9 cellular contexts compared by ENCODE assay signal in the genomic region with DNA sequence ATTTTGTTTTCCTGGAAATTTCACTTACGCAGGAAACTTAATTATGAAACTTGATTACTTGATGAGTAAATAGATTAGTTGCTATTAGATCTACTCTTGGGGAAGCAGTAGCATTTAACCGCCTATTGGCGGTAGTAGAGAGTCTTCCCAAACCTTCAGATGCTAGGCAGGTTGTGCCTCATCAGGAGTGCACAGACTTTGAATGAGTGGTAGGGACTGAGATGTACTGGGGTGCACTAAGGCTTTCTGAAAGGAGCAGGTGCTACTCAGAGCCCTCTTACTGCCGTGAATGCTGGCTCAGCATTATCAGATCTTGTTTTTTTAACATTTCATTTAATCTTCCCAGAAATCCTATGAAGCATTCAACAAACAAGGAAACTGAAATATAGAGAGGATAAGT. TPM values are rescaled to one million over a fixed set of nuclear protein-coding genes. Genes with fewer than 3 reads are reported as not detected.
DNase-seq lines count a peak whose midpoint lies in the region; ATAC-seq, FAIRE-seq and TF ChIP-seq lines count a peak whose summit lies in the region.
"Had no signal": no experiment of that assay in that cellular context is flagged by ENCODE, and none has a peak within 500 bp of the region (broad histone marks: within the 10 kb centered on the region; RNA-seq: fewer than 3 reads in every experiment).

No MANE protein-coding gene starts in this region.

- intact Hi-C loops in heart right ventricle (cut with DNase I) (no loop called here), HepG2 (cut with micrococcal nuclease; ENCODE audit: unreplicated experiment) (no loop called here)

- H3K4me1 ChIP-seq in heart right ventricle (peaks cover 0 to 1% (median 0%) of the 10 kb centered on the region in 9 donors), right atrium auricular region (no peaks in the 10 kb centered on the region), Loucy (ENCODE audit: insufficient read depth, low read length, poor library complexity, severe bottlenecking) (no peaks in the 10 kb centered on the region), adipocyte (ENCODE audit: control insufficient read depth, insufficient read depth, low read length) (no peaks in the 10 kb centered on the region), HepG2 (ENCODE audit: insufficient read depth, low read length) (no peaks in the 10 kb centered on the region)
- H3K4me1 ChIP-seq: HAP-1 had no signal

- CTCF ChIA-PET in HepG2 (lab: Yijun Ruan, JAX; ENCODE audit: low intra/inter-chr PET ratio, low total read pairs), result no interaction called here

- H3K9me2 ChIP-seq in Loucy (replicated peaks; ENCODE audit: low read depth, low read length), result no peaks in the 10 kb centered on the region

- FAIRE-seq in HepG2 (lab: Jason Lieb, UNC), result no peak
- FAIRE-seq in urothelium cell line (lab: Jason Lieb, UNC), result no peak

- no TSS peak for BruUV-seq in HepG2 (replicated peaks; lab: Mats Ljungman, UMichigan)

- no peak overlapping the region for H3K4me3 ChIP-seq in heart right ventricle
- no peak overlapping the region for H3K4me3 ChIP-seq in right atrium auricular region
- H3K4me3 ChIP-seq in Loucy (ENCODE audit: low read length, poor library complexity, severe bottlenecking), result no peak overlapping the region
- no peak overlapping the region for H3K4me3 ChIP-seq in adipocyte (ENCODE audit: low read length)
- no peak overlapping the region for H3K4me3 ChIP-seq in HepG2 (replicated peaks in 1 of 3; ENCODE audit: insufficient read depth in 1 of 3, low read depth in 2 of 3, low read length in 3 of 3)
- H3K4me3 ChIP-seq: HAP-1 had no signal

- H3K27ac ChIP-seq in heart right ventricle (no peak overlapping the region), right atrium auricular region (no peak overlapping the region), HepG2 (ENCODE audit: extremely low read length, insufficient read depth, low read length) (no peak overlapping the region)

- TF ChIP-seq RAD21 in HepG2 (CRISPR knock-in tag; IDR thresholded peaks at IDR 0.05), result no peak

- no peak for TF ChIP-seq POLR2A in HepG2 (IDR thresholded peaks at IDR 0.05; ENCODE audit: insufficient read depth in 1 of 2, low read depth in 2 of 2, low read length in 2 of 2)

- no peak overlapping the region for H2AFZ ChIP-seq in Loucy (ENCODE audit: low read length)
- no peak overlapping the region for H2AFZ ChIP-seq in HepG2 (ENCODE audit: low read length)

- H3K27me3 ChIP-seq in heart right ventricle (no peaks in the 10 kb centered on the region), right atrium auricular region (no peaks in the 10 kb centered on the region), Loucy (ENCODE audit: insufficient read depth, low read length, poor library complexity, severe bottlenecking) (no peaks in the 10 kb centered on the region), adipocyte (replicated peaks; ENCODE audit: control insufficient read depth, insufficient read depth, low read length) (no peaks in the 10 kb centered on the region), HepG2 (ENCODE audit: control insufficient read depth in 1 of 2, insufficient read depth in 2 of 2, low read length in 2 of 2) (no peaks in the 10 kb centered on the region)

- WGBS in heart right ventricle, 2 donors, result 76 to 78% methylated on average over 4 of the region's 4 CpGs
- WGBS in HepG2 (ENCODE audit: low lambda C conversion rate), result 92% methylated on average over 4 of the region's 4 CpGs

- H3K79me2 ChIP-seq in Loucy (ENCODE audit: insufficient read depth, low read length) (peaks cover 20% of the 10 kb centered on the region; the same call in 1 of the 2 replicates), HepG2 (ENCODE audit: insufficient read depth, low read length) (peaks cover 9% of the 10 kb centered on the region)

- no peaks in the 10 kb centered on the region for H3F3A ChIP-seq in Loucy (ENCODE audit: low read depth)

- ATAC-seq in heart right ventricle, result peak in 2 of 8 donors; percentile 19 to 45
- peak; percentile 76 for ATAC-seq in HepG2
- ATAC-seq in HG02588 (IDR thresholded peaks at IDR 0.05; ENCODE audit: unreplicated experiment), result no peak
- ATAC-seq in GM21423 (IDR thresholded peaks at IDR 0.05; ENCODE audit: unreplicated experiment), result no peak

- H3K4me2 ChIP-seq in Loucy (ENCODE audit: low read depth, low read length, poor library complexity, severe bottlenecking), result no peak overlapping the region
- H3K4me2 ChIP-seq in HepG2 (ENCODE audit: low read depth, low read length), result no peak overlapping the region

- H4K20me1 ChIP-seq in Loucy (ENCODE audit: insufficient read depth, low read length, poor library complexity, severe bottlenecking), result peaks cover 10% of the 10 kb centered on the region
- 0 out of 2 replicates have a peak, but pooled peaks cover 9% of the 10 kb centered on the region for H4K20me1 ChIP-seq in HepG2 (ENCODE audit: insufficient read depth, low read length)

- no peaks in the 10 kb centered on the region for H3K9me3 ChIP-seq in heart right ventricle
- H3K9me3 ChIP-seq in right atrium auricular region, result no peaks in the 10 kb centered on the region
- no peaks in the 10 kb centered on the region for H3K9me3 ChIP-seq in Loucy (ENCODE audit: insufficient read depth, low read depth, low read length)
- H3K9me3 ChIP-seq in adipocyte (ENCODE audit: control insufficient read depth, low read length), result no peaks in the 10 kb centered on the region
- no peaks in the 10 kb centered on the region for H3K9me3 ChIP-seq in HepG2 (ENCODE audit: low read length)
- H3K9me3 ChIP-seq: HAP-1 had no signal

- TF ChIP-seq EP300 in HepG2 (IDR thresholded peaks at IDR 0.05; ENCODE audit: low read depth in 2 of 2, low read length in 2 of 2), result no peak
- no peak for TF ChIP-seq EP300 in HepG2 (CRISPR knock-in tag; IDR thresholded peaks at IDR 0.05; ENCODE audit: borderline replicate concordance)

- POLR2A ChIA-PET in HepG2 (lab: Yijun Ruan, JAX), result interaction anchor here (0.6 to 2.7 kb wide), 3 partner anchors 9 to 33 kb away, joined by 3 to 7 read pairs (median 4); a partner anchor contains a TSS

- TF ChIP-seq CTCF in heart right ventricle (IDR thresholded peaks at IDR 0.05) (peak in 8 of 9 donors; percentile 7 to 73 (median 50)), right atrium auricular region (IDR thresholded peaks at IDR 0.05) (peak in 1 of 2 donors; percentile 60), Loucy (conservative IDR thresholded peaks at IDR 0.05; ENCODE audit: low read length) (peak; percentile 80), HepG2 (CRISPR knock-in tag; IDR thresholded peaks at IDR 0.05) (peak; percentile 49)

- no peak for DNase-seq in heart right ventricle
- no peak for DNase-seq in right atrium auricular region (ENCODE audit: low spot score)
- DNase-seq in adipocyte (ENCODE audit: low read depth), result peak; percentile 47
- DNase-seq in HepG2 (ENCODE audit: low spot score), result peak; percentile 45
- no peak for DNase-seq in urothelium cell line (ENCODE audit: low spot score)

- in situ Hi-C loops in HepG2 (cut with HindIII; ENCODE audit: extremely low pct_ligation_motif_present, low pct_unique_long_range_greater_than_20kb), result no loop called here

- peaks cover 0 to 97% (median 34%) of the 10 kb centered on the region in 9 donors for H3K36me3 ChIP-seq in heart right ventricle
- peaks cover 31% of the 10 kb centered on the region for H3K36me3 ChIP-seq in right atrium auricular region
- peaks cover 42% of the 10 kb centered on the region; the same call in 1 of the 2 replicates for H3K36me3 ChIP-seq in Loucy (ENCODE audit: insufficient read depth, low read length)
- H3K36me3 ChIP-seq in adipocyte (ENCODE audit: control insufficient read depth, insufficient read depth, low read length, severe bottlenecking), result peaks cover 58% of the 10 kb centered on the region
- peaks cover 16 to 51% of the 10 kb centered on the region in 2 experiments for H3K36me3 ChIP-seq in HepG2 (replicated peaks in 1 of 2; ENCODE audit: control insufficient read depth in 1 of 2, insufficient read depth in 2 of 2, low read length in 2 of 2)

- no peak overlapping the region for H3K9ac ChIP-seq in Loucy (ENCODE audit: low read depth, low read length, poor library complexity, severe bottlenecking)
- no peak overlapping the region for H3K9ac ChIP-seq in adipocyte (ENCODE audit: low read length)
- H3K9ac ChIP-seq in HepG2 (ENCODE audit: insufficient read depth, low read depth, low read length), result no peak overlapping the region

RNA-seq across cellular contexts. Expression of a gene that starts 7.7 kb away (rescaled TPM):
- 10 to 100 TPM in 7 of 10 donors, 1 to 10 TPM in 3; 6.4 to 17.0 (median 11.1) TPM for total RNA-seq in heart right ventricle
- 1 to 10 TPM; 6.0 to 7.3 TPM for polyA plus RNA-seq in heart right ventricle
- total RNA-seq in right atrium auricular region, result 10 to 100 TPM; 11.6 to 13.6 TPM
- 29.7 and 38.5 TPM in 2 replicates for total RNA-seq in HepG2 (2016; rRNA removed; fragmentation: Illumina TruSeq; extraction: Trizol)
- total RNA-seq in HepG2 (2016; cell fraction: cytosol; rRNA removed; fragmentation: Illumina TruSeq; extraction: Trizol; ENCODE audit: low read depth), result 6.2 and 7.0 TPM in 2 replicates
- 27.8 and 40.0 TPM in 2 replicates for total RNA-seq in HepG2 (2016; cell fraction: insoluble cytoplasmic fraction; rRNA removed; fragmentation: Illumina TruSeq; extraction: Trizol)
- total RNA-seq in HepG2 (2016; cell fraction: membrane; rRNA removed; fragmentation: Illumina TruSeq; extraction: Trizol), result 19.6 and 20.8 TPM in 2 replicates
- 15.6 and 15.8 TPM in 2 replicates for total RNA-seq in HepG2 (2016; cell fraction: nucleus; rRNA removed; fragmentation: Illumina TruSeq; extraction: Trizol)
- polyA plus RNA-seq in HepG2 (2011; rRNA removed), result 16.2 and 17.7 TPM in 2 replicates
- polyA plus RNA-seq in HepG2 (2011; cell fraction: cytosol; rRNA removed), result 11.9 and 14.7 TPM in 2 replicates
- polyA plus RNA-seq in HepG2 (2011; cell fraction: nucleus; rRNA removed), result 11.4 and 14.2 TPM in 2 replicates
- 16.9 and 17.4 TPM in 2 replicates for polyA plus RNA-seq in HepG2 (2012)
- 6.3 and 6.9 TPM in 2 replicates for polyA plus RNA-seq in HepG2 (2016; cell fraction: cytosol; fragmentation: Illumina TruSeq; extraction: Trizol; ENCODE audit: low read depth)
- polyA plus RNA-seq in HepG2 (2016; cell fraction: insoluble cytoplasmic fraction; fragmentation: Illumina TruSeq; extraction: Trizol; ENCODE audit: low read depth), result 39.2 and 42.0 TPM in 2 replicates
- 16.7 and 17.8 TPM in 2 replicates for polyA plus RNA-seq in HepG2 (2016; cell fraction: membrane; fragmentation: Illumina TruSeq; extraction: Trizol; ENCODE audit: low read depth)
- 24.7 and 31.3 TPM in 2 replicates for polyA plus RNA-seq in HepG2 (2016; cell fraction: nucleus; fragmentation: Illumina TruSeq; extraction: Trizol; ENCODE audit: insufficient read depth, low read depth)
- 39.6 and 42.0 TPM in 2 replicates for polyA minus RNA-seq in HepG2 (2011; rRNA and poly(A)+ RNA removed; ENCODE audit: low replicate concordance)
- polyA minus RNA-seq in HepG2 (2011; cell fraction: cytosol; rRNA and poly(A)+ RNA removed), result 11.3 and 14.5 TPM in 2 replicates
- 13.5 and 15.9 TPM in 2 replicates for polyA minus RNA-seq in HepG2 (2011; cell fraction: nucleus; rRNA and poly(A)+ RNA removed)

RNA-seq across cellular contexts. Expression of a gene that starts 7.8 kb away (rescaled TPM):
- total RNA-seq in heart right ventricle (10 to 100 TPM; 10.1 to 18.4 (median 13.0) TPM), right atrium auricular region (1 to 10 TPM; 8.9 to 9.2 TPM), HepG2 (2016; rRNA removed; fragmentation: Illumina TruSeq; extraction: Trizol) (117 and 178 TPM in 2 replicates)
- polyA plus RNA-seq in heart right ventricle (10 to 100 TPM; 12.0 to 28.9 TPM), HepG2 (2011; rRNA removed) (44.4 and 55.0 TPM in 2 replicates)
- 39.1 and 44.5 TPM in 2 replicates for total RNA-seq in HepG2 (2016; cell fraction: cytosol; rRNA removed; fragmentation: Illumina TruSeq; extraction: Trizol; ENCODE audit: low read depth)
- 119 and 181 TPM in 2 replicates for total RNA-seq in HepG2 (2016; cell fraction: insoluble cytoplasmic fraction; rRNA removed; fragmentation: Illumina TruSeq; extraction: Trizol)
- 111 and 122 TPM in 2 replicates for total RNA-seq in HepG2 (2016; cell fraction: membrane; rRNA removed; fragmentation: Illumina TruSeq; extraction: Trizol)
- total RNA-seq in HepG2 (2016; cell fraction: nucleus; rRNA removed; fragmentation: Illumina TruSeq; extraction: Trizol), result 43.7 and 44.3 TPM in 2 replicates
- 24.2 and 38.0 TPM in 2 replicates for polyA plus RNA-seq in HepG2 (2011; cell fraction: cytosol; rRNA removed)
- polyA plus RNA-seq in HepG2 (2011; cell fraction: nucleus; rRNA removed), result 10.3 and 10.4 TPM in 2 replicates
- 53.7 and 57.3 TPM in 2 replicates for polyA plus RNA-seq in HepG2 (2012)
- 40.5 and 48.9 TPM in 2 replicates for polyA plus RNA-seq in HepG2 (2016; cell fraction: cytosol; fragmentation: Illumina TruSeq; extraction: Trizol; ENCODE audit: low read depth)
- polyA plus RNA-seq in HepG2 (2016; cell fraction: insoluble cytoplasmic fraction; fragmentation: Illumina TruSeq; extraction: Trizol; ENCODE audit: low read depth), result 178 and 205 TPM in 2 replicates
- 88.7 and 94.2 TPM in 2 replicates for polyA plus RNA-seq in HepG2 (2016; cell fraction: membrane; fragmentation: Illumina TruSeq; extraction: Trizol; ENCODE audit: low read depth)
- 77.8 and 83.9 TPM in 2 replicates for polyA plus RNA-seq in HepG2 (2016; cell fraction: nucleus; fragmentation: Illumina TruSeq; extraction: Trizol; ENCODE audit: insufficient read depth, low read depth)
- polyA minus RNA-seq in HepG2 (2011; rRNA and poly(A)+ RNA removed; ENCODE audit: low replicate concordance), result 5.9 and 9.3 TPM in 2 replicates
- 16.6 and 18.5 TPM in 2 replicates for polyA minus RNA-seq in HepG2 (2011; cell fraction: cytosol; rRNA and poly(A)+ RNA removed)
- 11.6 and 11.8 TPM in 2 replicates for polyA minus RNA-seq in HepG2 (2011; cell fraction: nucleus; rRNA and poly(A)+ RNA removed)

RNA-seq across cellular contexts. Expression of a gene that starts 15.6 kb away (rescaled TPM):
- total RNA-seq in heart right ventricle (10 to 100 TPM; 25.4 to 54.7 (median 32.0) TPM), right atrium auricular region (10 to 100 TPM; 18.7 to 31.4 TPM), HepG2 (2016; rRNA removed; fragmentation: Illumina TruSeq; extraction: Trizol) (144 and 153 TPM in 2 replicates)
- polyA plus RNA-seq in heart right ventricle (10 to 100 TPM; 29.8 to 42.9 TPM), HepG2 (2011; rRNA removed) (96.2 and 125 TPM in 2 replicates)
- 79.8 and 92.3 TPM in 2 replicates for total RNA-seq in HepG2 (2016; cell fraction: cytosol; rRNA removed; fragmentation: Illumina TruSeq; extraction: Trizol; ENCODE audit: low read depth)
- 147 and 151 TPM in 2 replicates for total RNA-seq in HepG2 (2016; cell fraction: insoluble cytoplasmic fraction; rRNA removed; fragmentation: Illumina TruSeq; extraction: Trizol)
- total RNA-seq in HepG2 (2016; cell fraction: membrane; rRNA removed; fragmentation: Illumina TruSeq; extraction: Trizol), result 156 and 174 TPM in 2 replicates
- total RNA-seq in HepG2 (2016; cell fraction: nucleus; rRNA removed; fragmentation: Illumina TruSeq; extraction: Trizol), result 91.6 and 93.3 TPM in 2 replicates
- polyA plus RNA-seq in HepG2 (2011; cell fraction: cytosol; rRNA removed), result 104 and 110 TPM in 2 replicates
- polyA plus RNA-seq in HepG2 (2011; cell fraction: nucleus; rRNA removed), result 63.8 and 77.8 TPM in 2 replicates
- 107 and 137 TPM in 2 replicates for polyA plus RNA-seq in HepG2 (2012)
- 105 and 142 TPM in 2 replicates for polyA plus RNA-seq in HepG2 (2016; cell fraction: cytosol; fragmentation: Illumina TruSeq; extraction: Trizol; ENCODE audit: low read depth)
- 249 and 255 TPM in 2 replicates for polyA plus RNA-seq in HepG2 (2016; cell fraction: insoluble cytoplasmic fraction; fragmentation: Illumina TruSeq; extraction: Trizol; ENCODE audit: low read depth)
- 171 and 200 TPM in 2 replicates for polyA plus RNA-seq in HepG2 (2016; cell fraction: membrane; fragmentation: Illumina TruSeq; extraction: Trizol; ENCODE audit: low read depth)
- 188 and 193 TPM in 2 replicates for polyA plus RNA-seq in HepG2 (2016; cell fraction: nucleus; fragmentation: Illumina TruSeq; extraction: Trizol; ENCODE audit: insufficient read depth, low read depth)
- 43.3 and 56.5 TPM in 2 replicates for polyA minus RNA-seq in HepG2 (2011; rRNA and poly(A)+ RNA removed; ENCODE audit: low replicate concordance)
- polyA minus RNA-seq in HepG2 (2011; cell fraction: cytosol; rRNA and poly(A)+ RNA removed), result 67.3 and 72.5 TPM in 2 replicates
- 74.4 and 78.4 TPM in 2 replicates for polyA minus RNA-seq in HepG2 (2011; cell fraction: nucleus; rRNA and poly(A)+ RNA removed)

RNA-seq across cellular contexts. Expression of a gene that starts 16.1 kb away (rescaled TPM):
- total RNA-seq in heart right ventricle, result 100 to 1,000 TPM; 101 to 180 (median 151) TPM
- polyA plus RNA-seq in heart right ventricle, result 100 to 1,000 TPM; 531 to 859 TPM
- 100 to 1,000 TPM; 190 to 291 TPM for total RNA-seq in right atrium auricular region
- total RNA-seq in HepG2 (2016; rRNA removed; fragmentation: Illumina TruSeq; extraction: Trizol), result 204 and 542 TPM in 2 replicates
- total RNA-seq in HepG2 (2016; cell fraction: cytosol; rRNA removed; fragmentation: Illumina TruSeq; extraction: Trizol; ENCODE audit: low read depth), result 121 and 131 TPM in 2 replicates
- 226 and 562 TPM in 2 replicates for total RNA-seq in HepG2 (2016; cell fraction: insoluble cytoplasmic fraction; rRNA removed; fragmentation: Illumina TruSeq; extraction: Trizol)
- total RNA-seq in HepG2 (2016; cell fraction: membrane; rRNA removed; fragmentation: Illumina TruSeq; extraction: Trizol), result 107 and 111 TPM in 2 replicates
- 291 and 339 TPM in 2 replicates for total RNA-seq in HepG2 (2016; cell fraction: nucleus; rRNA removed; fragmentation: Illumina TruSeq; extraction: Trizol)
- 655 and 673 TPM in 2 replicates for polyA plus RNA-seq in HepG2 (2011; rRNA removed)
- polyA plus RNA-seq in HepG2 (2011; cell fraction: cytosol; rRNA removed), result 682 and 991 TPM in 2 replicates
- 688 and 965 TPM in 2 replicates for polyA plus RNA-seq in HepG2 (2011; cell fraction: nucleus; rRNA removed)
- polyA plus RNA-seq in HepG2 (2012), result 389 and 405 TPM in 2 replicates
- polyA plus RNA-seq in HepG2 (2016; cell fraction: cytosol; fragmentation: Illumina TruSeq; extraction: Trizol; ENCODE audit: low read depth), result 114 and 131 TPM in 2 replicates
- 204 and 225 TPM in 2 replicates for polyA plus RNA-seq in HepG2 (2016; cell fraction: insoluble cytoplasmic fraction; fragmentation: Illumina TruSeq; extraction: Trizol; ENCODE audit: low read depth)
- polyA plus RNA-seq in HepG2 (2016; cell fraction: membrane; fragmentation: Illumina TruSeq; extraction: Trizol; ENCODE audit: low read depth), result 86.9 and 92.6 TPM in 2 replicates
- polyA plus RNA-seq in HepG2 (2016; cell fraction: nucleus; fragmentation: Illumina TruSeq; extraction: Trizol; ENCODE audit: insufficient read depth, low read depth), result 490 and 539 TPM in 2 replicates
- polyA minus RNA-seq in HepG2 (2011; rRNA and poly(A)+ RNA removed; ENCODE audit: low replicate concordance), result 318 and 569 TPM in 2 replicates
- 173 and 174 TPM in 2 replicates for polyA minus RNA-seq in HepG2 (2011; cell fraction: cytosol; rRNA and poly(A)+ RNA removed)
- 97.8 and 134 TPM in 2 replicates for polyA minus RNA-seq in HepG2 (2011; cell fraction: nucleus; rRNA and poly(A)+ RNA removed)

RNA-seq across cellular contexts. Expression of a gene that starts 41.9 kb away (rescaled TPM):
- 100 to 1,000 TPM in 9 of 10 donors, 10 to 100 TPM in 1; 94.0 to 227 (median 120) TPM for total RNA-seq in heart right ventricle
- 100 to 1,000 TPM; 136 to 352 TPM for polyA plus RNA-seq in heart right ventricle
- 100 to 1,000 TPM; 168 to 178 TPM for total RNA-seq in right atrium auricular region
- total RNA-seq in HepG2 (2016; rRNA removed; fragmentation: Illumina TruSeq; extraction: Trizol), result 271 and 403 TPM in 2 replicates
- 125 and 176 TPM in 2 replicates for total RNA-seq in HepG2 (2016; cell fraction: cytosol; rRNA removed; fragmentation: Illumina TruSeq; extraction: Trizol; ENCODE audit: low read depth)
- 277 and 420 TPM in 2 replicates for total RNA-seq in HepG2 (2016; cell fraction: insoluble cytoplasmic fraction; rRNA removed; fragmentation: Illumina TruSeq; extraction: Trizol)
- total RNA-seq in HepG2 (2016; cell fraction: membrane; rRNA removed; fragmentation: Illumina TruSeq; extraction: Trizol), result 174 and 230 TPM in 2 replicates
- total RNA-seq in HepG2 (2016; cell fraction: nucleus; rRNA removed; fragmentation: Illumina TruSeq; extraction: Trizol), result 119 and 123 TPM in 2 replicates
- polyA plus RNA-seq in HepG2 (2011; rRNA removed), result 294 and 318 TPM in 2 replicates
- polyA plus RNA-seq in HepG2 (2011; cell fraction: cytosol; rRNA removed), result 305 and 402 TPM in 2 replicates
- polyA plus RNA-seq in HepG2 (2011; cell fraction: nucleus; rRNA removed), result 130 and 152 TPM in 2 replicates
- polyA plus RNA-seq in HepG2 (2012), result 350 and 505 TPM in 2 replicates
- polyA plus RNA-seq in HepG2 (2016; cell fraction: cytosol; fragmentation: Illumina TruSeq; extraction: Trizol; ENCODE audit: low read depth), result 240 and 370 TPM in 2 replicates
- polyA plus RNA-seq in HepG2 (2016; cell fraction: insoluble cytoplasmic fraction; fragmentation: Illumina TruSeq; extraction: Trizol; ENCODE audit: low read depth), result 862 and 951 TPM in 2 replicates
- polyA plus RNA-seq in HepG2 (2016; cell fraction: membrane; fragmentation: Illumina TruSeq; extraction: Trizol; ENCODE audit: low read depth), result 322 and 411 TPM in 2 replicates
- polyA plus RNA-seq in HepG2 (2016; cell fraction: nucleus; fragmentation: Illumina TruSeq; extraction: Trizol; ENCODE audit: insufficient read depth, low read depth), result 362 and 385 TPM in 2 replicates
- polyA minus RNA-seq in HepG2 (2011; rRNA and poly(A)+ RNA removed; ENCODE audit: low replicate concordance), result 59.5 and 114 TPM in 2 replicates
- 80.5 and 87.3 TPM in 2 replicates for polyA minus RNA-seq in HepG2 (2011; cell fraction: cytosol; rRNA and poly(A)+ RNA removed)
- 57.0 and 67.4 TPM in 2 replicates for polyA minus RNA-seq in HepG2 (2011; cell fraction: nucleus; rRNA and poly(A)+ RNA removed)

Comparison
In these comparisons a context has a peak if more than half of its experiments do, and no peak if none do; other contexts are left out.
1. DNase-seq: peak in adipocyte (single experiment) and HepG2 (single experiment); none in heart right ventricle (0 of 2), right atrium auricular region (single experiment) and urothelium cell line (single experiment).